ENCODE assay signal across 8 cellular contexts in genomic region chr1:26994772-26995625, GRCh38. TPM values are rescaled to one million over a fixed set of nuclear protein-coding genes. Genes with fewer than 3 reads are reported as not detected.
DNase-seq lines count a peak whose midpoint lies in the region; ATAC-seq and TF ChIP-seq lines count a peak whose summit lies in the region.

No MANE protein-coding gene starts in this region.

- H3K9me3 ChIP-seq in BE2C (no peaks in the 10 kb centered on the region), mucosa of rectum (ENCODE audit: control insufficient read depth in 2 of 2, low read length in 2 of 2) (no peaks in the 10 kb centered on the region)

- no peak overlapping the region for H3K27ac ChIP-seq in HL-60 (replicated peaks)
- H3K27ac ChIP-seq in mucosa of rectum (ENCODE audit: low read depth in 2 of 2, low read length in 2 of 2): no peak overlapping the region

- TSS peak; percentile 25 for BruUV-seq in MCF 10A (replicated peaks; lab: Mats Ljungman, UMichigan)

- H3K27me3 ChIP-seq in BE2C (peaks cover 7% of the 10 kb centered on the region), HL-60 (ENCODE audit: insufficient read depth, poor library complexity, severe bottlenecking) (peaks cover 33% of the 10 kb centered on the region), mucosa of rectum (ENCODE audit: control insufficient read depth in 2 of 2, insufficient read depth in 2 of 2, low read length in 2 of 2) (peaks cover 37 to 38% of the 10 kb centered on the region in 2 donors)

- H3K4me3 ChIP-seq in BE2C (ENCODE audit: low read depth, low read length) (peak overlapping the region; percentile 38), HL-60 (replicated peaks; ENCODE audit: insufficient read depth, low read length) (peak overlapping the region; percentile 16), mucosa of rectum (ENCODE audit: low read length in 2 of 2) (peak overlapping the region; percentile 13 to 39)

- H3K36me3 Mint-ChIP-seq in MCF 10A (ENCODE audit: insufficient read depth, unreplicated experiment): peaks cover 36% of the 10 kb centered on the region

- ATAC-seq in GM21515 (IDR thresholded peaks at IDR 0.05; ENCODE audit: unreplicated experiment) (no peak), GM18502 (IDR thresholded peaks at IDR 0.05; ENCODE audit: poor library complexity, unreplicated experiment) (no peak)

- H3K9ac ChIP-seq in mucosa of rectum (ENCODE audit: low read depth in 1 of 2, low read length in 2 of 2): peak overlapping the region in 1 of 2 donors; percentile 36

- H3K9me3 Mint-ChIP-seq in MCF 10A (ENCODE audit: unreplicated experiment): no peaks in the 10 kb centered on the region

- H3K27me3 Mint-ChIP-seq in MCF 10A (ENCODE audit: insufficient read depth, unreplicated experiment): no peaks in the 10 kb centered on the region

- intact Hi-C loops in MCF 10A (cut with micrococcal nuclease): loop anchor here (1.0 kb wide), 1 partner anchor 28 kb away; no protein-coding TSS in a partner anchor

- CTCF ChIA-PET in MCF 10A (lab: Yijun Ruan, JAX): interaction anchor here (0.6 to 9.9 kb wide), 10 partner anchors 10 to 302 kb away, joined by 3 to 118 read pairs (median 4); partner anchors contain the start of genes KDF1 and TENT5B

- H3K4me1 Mint-ChIP-seq in MCF 10A (ENCODE audit: insufficient read depth, unreplicated experiment): peaks cover 51% of the 10 kb centered on the region

- H3K4me1 ChIP-seq in BE2C: no peaks in the 10 kb centered on the region
- peaks cover 8 to 14% of the 10 kb centered on the region in 2 donors for H3K4me1 ChIP-seq in mucosa of rectum (ENCODE audit: control insufficient read depth in 2 of 2, insufficient read depth in 2 of 2, low read length in 2 of 2)

- H3K4me3 Mint-ChIP-seq in MCF 10A (ENCODE audit: unreplicated experiment): peak overlapping the region; percentile 80

- DNase-seq in BE2C (no peak), HL-60 (ENCODE audit: low read depth in 1 of 2, low spot score in 1 of 2) (no peak), MCF 10A (ENCODE audit: unreplicated experiment) (peak; percentile 34), dedifferentiated amniotic fluid mesenchymal stem cell (ENCODE audit: extremely low spot score) (no peak), HuH-7.5 (ENCODE audit: low spot score) (no peak)

- H3K27ac Mint-ChIP-seq in MCF 10A (ENCODE audit: low read depth, unreplicated experiment): peak overlapping the region; percentile 92

- TF ChIP-seq CTCF in BE2C (IDR thresholded peaks at IDR 0.05; ENCODE audit: low read depth, low read length): no peak
- TF ChIP-seq CTCF in HL-60 (IDR thresholded peaks at IDR 0.05; ENCODE audit: insufficient read depth, low read length): no peak
- TF ChIP-seq CTCF in MCF 10A (IDR thresholded peaks at IDR 0.05; ENCODE audit: unreplicated experiment): no peak

- H3K36me3 ChIP-seq in BE2C (no peaks in the 10 kb centered on the region), mucosa of rectum (ENCODE audit: control insufficient read depth in 2 of 2, insufficient read depth in 2 of 2, low read length in 2 of 2) (no peaks in the 10 kb centered on the region)

- POLR2A ChIA-PET in MCF 10A (lab: Yijun Ruan, JAX): interaction anchor here (0.6 to 11.3 kb wide), 18 partner anchors 9 to 377 kb away, joined by 3 to 535 read pairs (median 6); partner anchors contain the start of genes GPATCH3, KDF1, MAP3K6 and SLC9A1

RNA-seq across cellular contexts. Expression of gene TRNP1, which starts 1.5 kb away (rescaled TPM):
- polyA plus RNA-seq in BE2C (2012; ENCODE audit: insufficient read depth, insufficient read length, low read depth): 0.37 TPM
- total RNA-seq in MCF 10A (2022): 56.3 and 59.2 TPM in 2 replicates

RNA-seq across cellular contexts. Expression of gene TENT5B, which starts 17.7 kb away (rescaled TPM):
- 0.25 TPM for polyA plus RNA-seq in BE2C (2012; ENCODE audit: insufficient read depth, insufficient read length, low read depth)
- 27.8 and 33.7 TPM in 2 replicates for total RNA-seq in MCF 10A (2022)

RNA-seq across cellular contexts. Expression of gene KDF1, which starts 34.7 kb away (rescaled TPM):
- polyA plus RNA-seq in BE2C (2012; ENCODE audit: insufficient read depth, insufficient read length, low read depth): not detected
- total RNA-seq in MCF 10A (2022): 5.1 and 8.8 TPM in 2 replicates
